ENCODE assay signal across 19 cellular contexts in genomic region chr9:100281069-100281468, GRCh38.
"Had no signal": no experiment of that assay in that cellular context is flagged by ENCODE, and none has a peak within 500 bp of the region (broad histone marks: within the 10 kb centered on the region; RNA-seq: fewer than 3 reads in every experiment).

No MANE protein-coding gene starts in this region.

- H3K4me3 Mint-ChIP-seq: mesothelial cell of epicardium had no signal

- H3K4me1 Mint-ChIP-seq: mesothelial cell of epicardium had no signal

- H3K27ac Mint-ChIP-seq: mesothelial cell of epicardium had no signal

- H3K4me1 ChIP-seq: esophagus squamous epithelium, gastrocnemius medialis, heart left ventricle, left lung, lower lobe of right lung had no signal

- H3K4me3 ChIP-seq: coronary artery, dorsolateral prefrontal cortex, esophagus squamous epithelium, gastrocnemius medialis, heart left ventricle, left lung, lower lobe of right lung, mucosa of descending colon had no signal

- H3K27me3 ChIP-seq: dorsolateral prefrontal cortex, esophagus squamous epithelium, gastrocnemius medialis, heart left ventricle, left lung had no signal

- H3K27ac ChIP-seq: coronary artery, dorsolateral prefrontal cortex, esophagus squamous epithelium, gastrocnemius medialis, heart left ventricle, left lung, lower lobe of right lung had no signal

- DNase-seq: dermis blood vessel endothelial cell; dorsolateral prefrontal cortex; effector CD4-positive, alpha-beta T cell; effector memory CD4-positive, alpha-beta T cell; esophagus squamous epithelium; foreskin fibroblast; foreskin melanocyte; gastrocnemius medialis; heart left ventricle; hippocampal formation; left cardiac atrium; left lung; left ventricle myocardium superior; lower lobe of right lung; mesenchymal stem cell; mucosa of descending colon had no signal

- H3K9me3 ChIP-seq: gastrocnemius medialis, left lung, lower lobe of right lung had no signal

- ATAC-seq: esophagus mucosa, gastrocnemius medialis, heart left ventricle, left cardiac atrium, left lung, left ventricle myocardium superior, lower lobe of right lung, mucosa of descending colon had no signal
